Comparison of ENCODE assay signal across 28 cellular contexts in the genomic region with DNA sequence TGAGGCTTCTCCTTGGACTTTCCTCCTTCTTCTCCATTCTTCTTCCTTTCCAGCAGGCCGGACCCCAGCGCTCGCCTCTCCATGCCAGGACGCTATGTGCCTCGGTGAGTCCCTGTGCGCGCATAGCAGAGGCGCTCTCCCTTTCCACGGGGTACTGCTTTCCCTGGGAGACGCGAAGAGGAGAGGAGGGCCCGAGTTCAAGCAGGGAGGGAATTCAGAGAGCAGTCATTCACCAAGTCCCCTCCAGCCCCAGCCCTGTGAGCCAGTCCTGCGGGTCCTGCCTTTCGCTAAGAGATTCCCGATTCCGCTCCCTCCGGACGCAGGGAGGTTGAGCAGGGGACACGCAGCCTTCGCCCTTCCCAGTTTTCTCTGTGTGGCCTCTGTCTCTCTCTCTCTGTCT.
"Had no signal": no experiment of that assay in that cellular context is flagged by ENCODE, and none has a peak within 500 bp of the region (broad histone marks: within the 10 kb centered on the region; RNA-seq: fewer than 3 reads in every experiment).

No MANE protein-coding gene starts in this region.

- H3K36me3 Mint-ChIP-seq: naive thymus-derived CD8-positive, alpha-beta T cell; natural killer cell treated with Interleukin-12 subunit alpha and Interleukin-12 subunit beta and Interleukin-15 and Interleukin-18, amount 100 ng/mL, for 72 hours; stimulated activated effector memory CD8-positive, alpha-beta T cell treated with anti-CD3 and anti-CD28 coated beads, Interleukin-12 subunit alpha, Interleukin-12 subunit beta, amount 100 ng/mL, for 72 hours; stimulated activated naive B cell treated with anti-CD40 and anti-IgM and Interleukin-4, amounts not matched to agents 10 μg/mL and 1 μg/mL and 100 μg/mL, for 72 hours had no signal

- H3K27ac Mint-ChIP-seq: naive thymus-derived CD8-positive, alpha-beta T cell; natural killer cell treated with Interleukin-12 subunit alpha and Interleukin-12 subunit beta and Interleukin-15 and Interleukin-18, amount 100 ng/mL, for 72 hours; nephron progenitor cell; progenitor cell of endocrine pancreas; stimulated activated effector memory CD8-positive, alpha-beta T cell treated with anti-CD3 and anti-CD28 coated beads, Interleukin-12 subunit alpha, Interleukin-12 subunit beta, amount 100 ng/mL, for 72 hours; stimulated activated naive B cell treated with anti-CD40 and anti-IgM and Interleukin-4, amounts not matched to agents 10 μg/mL and 1 μg/mL and 100 μg/mL, for 72 hours; stimulated activated naive CD8-positive, alpha-beta T cell treated with anti-CD3 and anti-CD28 coated beads, Interleukin-15, Interleukin-2, amounts not matched to agents 100 ng/mL and 50 ng/mL, for 24 hours; type B pancreatic cell had no signal

- ATAC-seq: naive thymus-derived CD8-positive, alpha-beta T cell; psoas muscle; right cardiac atrium; right lobe of liver; stimulated activated naive B cell treated with anti-CD40 and anti-IgM and Interleukin-4, amounts not matched to agents 10 μg/mL and 1 μg/mL and 100 μg/mL, for 72 hours had no signal

- H2AFZ ChIP-seq: parathyroid adenoma had no signal

- H3K4me1 Mint-ChIP-seq: stimulated activated effector memory CD8-positive, alpha-beta T cell treated with anti-CD3 and anti-CD28 coated beads, Interleukin-12 subunit alpha, Interleukin-12 subunit beta, amount 100 ng/mL, for 72 hours had no signal

- H3K4me3 Mint-ChIP-seq: naive thymus-derived CD8-positive, alpha-beta T cell; natural killer cell treated with Interleukin-12 subunit alpha and Interleukin-12 subunit beta and Interleukin-15 and Interleukin-18, amount 100 ng/mL, for 72 hours; nephron progenitor cell; neural crest cell; stimulated activated effector memory CD8-positive, alpha-beta T cell treated with anti-CD3 and anti-CD28 coated beads, Interleukin-12 subunit alpha, Interleukin-12 subunit beta, amount 100 ng/mL, for 72 hours; stimulated activated naive B cell treated with anti-CD40 and anti-IgM and Interleukin-4, amounts not matched to agents 10 μg/mL and 1 μg/mL and 100 μg/mL, for 72 hours; stimulated activated naive CD8-positive, alpha-beta T cell treated with anti-CD3 and anti-CD28 coated beads, Interleukin-15, Interleukin-2, amounts not matched to agents 100 ng/mL and 50 ng/mL, for 24 hours; type B pancreatic cell had no signal

- DNase-seq: naive thymus-derived CD8-positive, alpha-beta T cell; nephron progenitor cell; occipital lobe; ovary; psoas muscle; right cardiac atrium; right lobe of liver; sigmoid colon; small intestine; stimulated activated CD4-positive, alpha-beta T cell treated with anti-CD3 and anti-CD28 coated beads, Interleukin-15, amount 100 ng/mL, for 24 hours; stimulated activated CD4-positive, alpha-beta T cell treated with anti-CD3 and anti-CD28 coated beads, Interleukin-2, amount 100 ng/mL, for 24 hours; stimulated activated CD4-positive, alpha-beta T cell treated with anti-CD3 and anti-CD28 coated beads, Interleukin-2, amount 100 ng/mL, for 48 hours; stimulated activated CD4-positive, alpha-beta T cell treated with anti-CD3 and anti-CD28 coated beads, Interleukin-4, amount 100 ng/mL, for 24 hours; stimulated activated naive B cell treated with anti-CD40 and anti-IgM and Interleukin-4, amounts not matched to agents 10 μg/mL and 1 μg/mL and 100 μg/mL, for 72 hours; stimulated activated naive CD4-positive, alpha-beta T cell treated with Interleukin-2 at 50 U/mL for 16 hours; stomach; thyroid gland; upper lobe of right lung had no signal

- H3K4me3 ChIP-seq: ovary, psoas muscle, right lobe of liver, sigmoid colon, stomach, thoracic aorta, thyroid gland, tibial nerve, upper lobe of right lung, vagina had no signal

- H3K27ac ChIP-seq: ovary, parathyroid adenoma, psoas muscle, right lobe of liver, stomach, thyroid gland, upper lobe of right lung, vagina had no signal

- H3K9ac ChIP-seq: parathyroid adenoma had no signal

- H3K4me1 ChIP-seq: parathyroid adenoma, psoas muscle, right lobe of liver, thyroid gland had no signal

- H3K27me3 Mint-ChIP-seq: progenitor cell of endocrine pancreas had no signal

- H3K9me3 ChIP-seq: ovary, psoas muscle, right lobe of liver, sigmoid colon, stomach, thoracic aorta, thyroid gland, tibial nerve, upper lobe of right lung, vagina had no signal

- H3K9me3 Mint-ChIP-seq: naive thymus-derived CD8-positive, alpha-beta T cell; natural killer cell treated with Interleukin-12 subunit alpha and Interleukin-12 subunit beta and Interleukin-15 and Interleukin-18, amount 100 ng/mL, for 72 hours; neural crest cell; stimulated activated naive B cell treated with anti-CD40 and anti-IgM and Interleukin-4, amounts not matched to agents 10 μg/mL and 1 μg/mL and 100 μg/mL, for 72 hours; stimulated activated naive CD8-positive, alpha-beta T cell treated with anti-CD3 and anti-CD28 coated beads, Interleukin-15, Interleukin-2, amounts not matched to agents 100 ng/mL and 50 ng/mL, for 24 hours had no signal

- H3K79me2 ChIP-seq: parathyroid adenoma had no signal

- H3K27me3 ChIP-seq: ovary, right lobe of liver, sigmoid colon, stomach, thyroid gland, tibial nerve, upper lobe of right lung, vagina had no signal

- H3K36me3 ChIP-seq: ovary, right lobe of liver, sigmoid colon, stomach, thoracic aorta, thyroid gland, tibial nerve, upper lobe of right lung, vagina had no signal
